Comparison of ENCODE assay signal across 1 cellular context in genomic region chr16:47888142-47888541, GRCh38.
TF ChIP-seq lines count a peak whose summit lies in the region.

No MANE protein-coding gene starts in this region.

TF ChIP-seq in HepG2, 621 proteins besides CTCF, POLR2A, EP300 and RAD21 (continued from another document and continues in another):
- TF ChIP-seq ZNF609 (CRISPR knock-in tag; IDR thresholded peaks at IDR 0.05; ENCODE audit: borderline replicate concordance) (no peak), ZNF121 (CRISPR knock-in tag; IDR thresholded peaks at IDR 0.05) (no peak), ZFP91 (CRISPR knock-in tag; IDR thresholded peaks at IDR 0.05; ENCODE audit: borderline replicate concordance) (no peak), U2AF1 (optimal IDR thresholded peaks at IDR 0.05; ENCODE audit: low read depth, low read length) (no peak), SNAPC5 (CRISPR knock-in tag; IDR thresholded peaks at IDR 0.05; ENCODE audit: borderline replicate concordance) (no peak), RXRB (CRISPR knock-in tag; IDR thresholded peaks at IDR 0.05; ENCODE audit: borderline replicate concordance) (peak; percentile 94), TAF1 (CRISPR knock-in tag; IDR thresholded peaks at IDR 0.05) (no peak), CBX2 (IDR thresholded peaks at IDR 0.05; ENCODE audit: low read depth, low read length) (no peak), CBX2 (CRISPR knock-in tag; IDR thresholded peaks at IDR 0.05; ENCODE audit: low read depth) (no peak), ZNF615 (CRISPR knock-in tag; IDR thresholded peaks at IDR 0.05; ENCODE audit: borderline replicate concordance) (no peak), KLF16 (CRISPR knock-in tag; IDR thresholded peaks at IDR 0.05) (no peak), MAF1 (CRISPR knock-in tag; IDR thresholded peaks at IDR 0.05; ENCODE audit: borderline replicate concordance) (no peak), ZBTB8A (CRISPR knock-in tag; IDR thresholded peaks at IDR 0.05; ENCODE audit: borderline replicate concordance, low read depth) (no peak), ZNF605 (CRISPR knock-in tag; IDR thresholded peaks at IDR 0.05) (no peak), ZIK1 (CRISPR knock-in tag; IDR thresholded peaks at IDR 0.05; ENCODE audit: borderline replicate concordance, low read depth) (no peak), ZNF44 (CRISPR knock-in tag; IDR thresholded peaks at IDR 0.05) (no peak), RFXAP (CRISPR knock-in tag; IDR thresholded peaks at IDR 0.05; ENCODE audit: borderline replicate concordance) (no peak), ZNF460 (CRISPR knock-in tag; IDR thresholded peaks at IDR 0.05; ENCODE audit: borderline replicate concordance) (no peak), MAFK (conservative IDR thresholded peaks at IDR 0.05 in 1 of 2, IDR thresholded peaks at IDR 0.05 in 1 of 2; ENCODE audit: low read length in 2 of 2) (no peak), ZBTB7A (CRISPR knock-in tag; IDR thresholded peaks at IDR 0.05) (no peak), ZNF639 (CRISPR knock-in tag; conservative IDR thresholded peaks at IDR 0.05) (no peak), FIP1L1 (IDR thresholded peaks at IDR 0.05; ENCODE audit: borderline replicate concordance, insufficient read depth, low read depth, low read length) (no peak), ZBTB43 (CRISPR knock-in tag; conservative IDR thresholded peaks at IDR 0.05) (no peak), PATZ1 (CRISPR knock-in tag; IDR thresholded peaks at IDR 0.05) (no peak), FOXK1 (CRISPR knock-in tag; IDR thresholded peaks at IDR 0.05; ENCODE audit: borderline replicate concordance, low read depth) (no peak), SSRP1 (CRISPR knock-in tag; IDR thresholded peaks at IDR 0.05) (no peak), SIX1 (CRISPR knock-in tag; IDR thresholded peaks at IDR 0.05; ENCODE audit: borderline replicate concordance) (peak; percentile 91; the same call in 1 of the 2 replicates), SOX13 (IDR thresholded peaks at IDR 0.05) (no peak), SOX13 (CRISPR knock-in tag; conservative IDR thresholded peaks at IDR 0.05 in 1 of 2, IDR thresholded peaks at IDR 0.05 in 1 of 2) (peak in 1 of 2 experiments; percentile 41; a peak in 1 of 4 replicates), TBX3 (IDR thresholded peaks at IDR 0.05; ENCODE audit: borderline replicate concordance) (no peak), IRF2 (CRISPR knock-in tag; IDR thresholded peaks at IDR 0.05) (no peak; the same call in 1 of the 2 replicates), MAZ (IDR thresholded peaks at IDR 0.05; ENCODE audit: borderline replicate concordance, low read depth, low read length) (no peak), MAZ (CRISPR knock-in tag; IDR thresholded peaks at IDR 0.05; ENCODE audit: low read depth) (no peak; the same call in 1 of the 2 replicates), ZNF282 (IDR thresholded peaks at IDR 0.05; ENCODE audit: partially characterized antibody) (no peak), SMAD9 (CRISPR knock-in tag; IDR thresholded peaks at IDR 0.05) (no peak), ZNF83 (CRISPR knock-in tag; IDR thresholded peaks at IDR 0.05; ENCODE audit: borderline replicate concordance) (no peak), GFI1 (CRISPR knock-in tag; IDR thresholded peaks at IDR 0.05; ENCODE audit: borderline replicate concordance) (no peak), RFX1 (IDR thresholded peaks at IDR 0.05) (no peak), THAP9 (CRISPR knock-in tag; IDR thresholded peaks at IDR 0.05; ENCODE audit: borderline replicate concordance) (no peak), HES4 (CRISPR knock-in tag; IDR thresholded peaks at IDR 0.05; ENCODE audit: borderline replicate concordance) (no peak)
- TF ChIP-seq, protein P1, sequence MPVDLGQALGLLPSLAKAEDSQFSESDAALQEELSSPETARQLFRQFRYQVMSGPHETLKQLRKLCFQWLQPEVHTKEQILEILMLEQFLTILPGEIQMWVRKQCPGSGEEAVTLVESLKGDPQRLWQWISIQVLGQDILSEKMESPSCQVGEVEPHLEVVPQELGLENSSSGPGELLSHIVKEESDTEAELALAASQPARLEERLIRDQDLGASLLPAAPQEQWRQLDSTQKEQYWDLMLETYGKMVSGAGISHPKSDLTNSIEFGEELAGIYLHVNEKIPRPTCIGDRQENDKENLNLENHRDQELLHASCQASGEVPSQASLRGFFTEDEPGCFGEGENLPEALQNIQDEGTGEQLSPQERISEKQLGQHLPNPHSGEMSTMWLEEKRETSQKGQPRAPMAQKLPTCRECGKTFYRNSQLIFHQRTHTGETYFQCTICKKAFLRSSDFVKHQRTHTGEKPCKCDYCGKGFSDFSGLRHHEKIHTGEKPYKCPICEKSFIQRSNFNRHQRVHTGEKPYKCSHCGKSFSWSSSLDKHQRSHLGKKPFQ (CRISPR knock-in tag; IDR thresholded peaks at IDR 0.05; ENCODE audit: insufficient replicate concordance), result no peak
- TF ChIP-seq, protein P2, sequence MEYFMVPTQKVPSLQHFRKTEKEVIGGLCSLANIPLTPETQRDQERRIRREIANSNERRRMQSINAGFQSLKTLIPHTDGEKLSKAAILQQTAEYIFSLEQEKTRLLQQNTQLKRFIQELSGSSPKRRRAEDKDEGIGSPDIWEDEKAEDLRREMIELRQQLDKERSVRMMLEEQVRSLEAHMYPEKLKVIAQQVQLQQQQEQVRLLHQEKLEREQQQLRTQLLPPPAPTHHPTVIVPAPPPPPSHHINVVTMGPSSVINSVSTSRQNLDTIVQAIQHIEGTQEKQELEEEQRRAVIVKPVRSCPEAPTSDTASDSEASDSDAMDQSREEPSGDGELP (IDR thresholded peaks at IDR 0.05; ENCODE audit: borderline replicate concordance, low read depth), result no peak
- TF ChIP-seq, protein P3, sequence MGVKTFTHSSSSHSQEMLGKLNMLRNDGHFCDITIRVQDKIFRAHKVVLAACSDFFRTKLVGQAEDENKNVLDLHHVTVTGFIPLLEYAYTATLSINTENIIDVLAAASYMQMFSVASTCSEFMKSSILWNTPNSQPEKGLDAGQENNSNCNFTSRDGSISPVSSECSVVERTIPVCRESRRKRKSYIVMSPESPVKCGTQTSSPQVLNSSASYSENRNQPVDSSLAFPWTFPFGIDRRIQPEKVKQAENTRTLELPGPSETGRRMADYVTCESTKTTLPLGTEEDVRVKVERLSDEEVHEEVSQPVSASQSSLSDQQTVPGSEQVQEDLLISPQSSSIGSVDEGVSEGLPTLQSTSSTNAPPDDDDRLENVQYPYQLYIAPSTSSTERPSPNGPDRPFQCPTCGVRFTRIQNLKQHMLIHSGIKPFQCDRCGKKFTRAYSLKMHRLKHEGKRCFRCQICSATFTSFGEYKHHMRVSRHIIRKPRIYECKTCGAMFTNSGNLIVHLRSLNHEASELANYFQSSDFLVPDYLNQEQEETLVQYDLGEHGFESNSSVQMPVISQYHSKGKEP (CRISPR knock-in tag; IDR thresholded peaks at IDR 0.05), result no peak
- TF ChIP-seq, protein P4, sequence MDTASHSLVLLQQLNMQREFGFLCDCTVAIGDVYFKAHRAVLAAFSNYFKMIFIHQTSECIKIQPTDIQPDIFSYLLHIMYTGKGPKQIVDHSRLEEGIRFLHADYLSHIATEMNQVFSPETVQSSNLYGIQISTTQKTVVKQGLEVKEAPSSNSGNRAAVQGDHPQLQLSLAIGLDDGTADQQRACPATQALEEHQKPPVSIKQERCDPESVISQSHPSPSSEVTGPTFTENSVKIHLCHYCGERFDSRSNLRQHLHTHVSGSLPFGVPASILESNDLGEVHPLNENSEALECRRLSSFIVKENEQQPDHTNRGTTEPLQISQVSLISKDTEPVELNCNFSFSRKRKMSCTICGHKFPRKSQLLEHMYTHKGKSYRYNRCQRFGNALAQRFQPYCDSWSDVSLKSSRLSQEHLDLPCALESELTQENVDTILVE (CRISPR knock-in tag; IDR thresholded peaks at IDR 0.05), result peak; percentile 45
